26 cellular contexts compared by ENCODE assay signal in the genomic region with DNA sequence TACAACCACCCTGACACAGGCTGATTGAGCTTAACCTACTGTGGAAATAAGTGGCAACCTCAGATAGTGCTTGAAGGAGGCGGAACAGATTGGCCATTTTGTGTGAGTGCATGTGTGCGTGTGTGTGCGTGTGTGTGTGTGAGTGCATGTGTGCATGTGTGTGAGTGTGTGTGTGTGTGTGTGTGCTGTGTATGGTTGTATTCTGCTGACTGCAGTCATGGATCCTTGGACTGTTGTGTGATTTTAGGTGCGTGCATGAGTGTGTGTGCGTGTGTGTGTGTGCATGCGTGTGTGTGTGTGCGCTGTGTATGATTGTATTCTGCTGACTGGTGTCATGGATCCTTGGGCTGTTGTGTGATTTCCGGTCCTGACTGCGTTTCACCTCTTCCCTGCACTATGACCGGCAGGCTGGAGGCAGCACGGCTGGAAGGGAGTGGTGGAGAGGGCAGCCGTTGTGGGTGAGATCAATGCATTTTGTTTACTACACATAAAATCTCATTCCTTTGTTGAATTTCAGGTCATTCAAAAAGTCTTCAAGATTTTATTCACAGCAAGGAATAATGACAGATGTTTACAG. TPM values are rescaled to one million over a fixed set of nuclear protein-coding genes. Genes with fewer than 3 reads are reported as not detected.
DNase-seq lines count a peak whose midpoint lies in the region; ATAC-seq, FAIRE-seq and TF ChIP-seq lines count a peak whose summit lies in the region.
"Had no signal": no experiment of that assay in that cellular context is flagged by ENCODE, and none has a peak within 500 bp of the region (broad histone marks: within the 10 kb centered on the region; RNA-seq: fewer than 3 reads in every experiment).

No MANE protein-coding gene starts in this region.

- BruUV-seq in IMR-90 (replicated peaks; lab: Mats Ljungman, UMichigan) (no TSS peak), GM12878 (replicated peaks; lab: Mats Ljungman, UMichigan) (no TSS peak)

- H3K79me2 ChIP-seq in GM12878 (ENCODE audit: control insufficient read depth, insufficient read depth, low read length) = peaks cover 2% of the 10 kb centered on the region

- H4K8ac ChIP-seq in IMR-90 (ENCODE audit: low read depth in 2 of 2, low read length in 2 of 2) = peak overlapping the region in 1 of 2 experiments; percentile 15; a peak in 2 of 4 replicates

- H3K9ac ChIP-seq in IMR-90 (ENCODE audit: low read depth, low read length) (no peak overlapping the region), GM12878 (ENCODE audit: control insufficient read depth, insufficient read depth, low read length) (no peak overlapping the region)

- no peak overlapping the region for H3K56ac ChIP-seq in IMR-90 (ENCODE audit: extremely low read depth, insufficient read depth, low read length)

- no peak overlapping the region for H2AK5ac ChIP-seq in IMR-90 (ENCODE audit: low read depth, low read length)

- RAD21 ChIA-PET in GM12878 (lab: Charles Lee; ENCODE audit: unreplicated experiment) = no interaction called here

- H3K9me1 ChIP-seq in IMR-90 (ENCODE audit: insufficient read depth, low read length) = 0 out of 2 replicates have a peak, but pooled peaks cover 4% of the 10 kb centered on the region

- in situ Hi-C loops in IMR-90 (cut with MboI; ENCODE audit: low sequenced_read_pairs) (no loop called here), GM12878 (cut with MboI) (no loop called here)

- H3K18ac ChIP-seq in IMR-90 (ENCODE audit: low read depth, low read length) = no peak overlapping the region

- CTCF ChIA-PET in IMR-90 (lab: Yijun Ruan, JAX) = no interaction called here
- CTCF ChIA-PET in GM12878 (lab: Yijun Ruan, JAX) = interaction anchor here (1.1 kb wide), 1 partner anchor 145 kb away, joined by 5 read pairs; no protein-coding TSS in a partner anchor

- SMC1A ChIA-PET in GM12878 (lab: Charles Lee; ENCODE audit: uncharacterized antibody, unreplicated experiment) = no interaction called here

- H3K79me1 ChIP-seq in IMR-90 (ENCODE audit: low read depth in 1 of 2, low read length in 2 of 2) = peaks cover 12 to 18% of the 10 kb centered on the region in 2 experiments

- TF ChIP-seq EP300 in GM12878 (IDR thresholded peaks at IDR 0.05; ENCODE audit: borderline replicate concordance in 1 of 2, control insufficient read depth in 1 of 2, low read depth in 2 of 2, low read length in 2 of 2) = no peak

- no peak for TF ChIP-seq CTCF in IMR-90 (conservative IDR thresholded peaks at IDR 0.05; ENCODE audit: low read depth, low read length)
- TF ChIP-seq CTCF in GM12878 (IDR thresholded peaks at IDR 0.05 in 2 of 3, conservative IDR thresholded peaks at IDR 0.05 in 1 of 3; ENCODE audit: control insufficient read depth in 2 of 3, extremely low read depth in 1 of 3, insufficient read depth in 1 of 3, low read depth in 3 of 3, low read length in 3 of 3) = no peak
- no peak for TF ChIP-seq CTCF in BE2C (IDR thresholded peaks at IDR 0.05; ENCODE audit: low read depth, low read length)

- TF ChIP-seq POLR2A in IMR-90 (IDR thresholded peaks at IDR 0.05; ENCODE audit: low read depth, low read length) = no peak
- no peak for TF ChIP-seq POLR2A in GM12878 (IDR thresholded peaks at IDR 0.05; ENCODE audit: low read depth, low read length)

- H3K4me1 ChIP-seq in IMR-90 (ENCODE audit: control insufficient read depth, insufficient read depth, low read length) (peaks cover 4% of the 10 kb centered on the region), GM12878 (ENCODE audit: control insufficient read depth, insufficient read depth, low read length) (peaks cover 25% of the 10 kb centered on the region), BE2C (no peaks in the 10 kb centered on the region; the same call in 1 of the 2 replicates)

- H3K36me3 ChIP-seq in IMR-90 (ENCODE audit: control insufficient read depth, insufficient read depth, low read length) (no peaks in the 10 kb centered on the region), GM12878 (ENCODE audit: control insufficient read depth in 2 of 2, insufficient read depth in 2 of 2, low read length in 1 of 2) (no peaks in the 10 kb centered on the region), BE2C (no peaks in the 10 kb centered on the region)
- H3K36me3 ChIP-seq: brain microvascular endothelial cell, neutrophil had no signal

- H3K9me3 ChIP-seq in IMR-90 (ENCODE audit: control insufficient read depth, insufficient read depth, low read length) (no peaks in the 10 kb centered on the region), GM12878 (replicated peaks; ENCODE audit: control insufficient read depth, insufficient read depth, low read length) (no peaks in the 10 kb centered on the region), BE2C (no peaks in the 10 kb centered on the region)
- H3K9me3 ChIP-seq: neutrophil, thyroid gland had no signal

- dilution Hi-C loops in IMR-90 (cut with HindIII; ENCODE audit: low sequenced_read_pairs, unreplicated experiment) = no loop called here

- H4K91ac ChIP-seq in IMR-90 (ENCODE audit: insufficient read depth, low read depth, low read length) = no peak overlapping the region

- H2BK5ac ChIP-seq in IMR-90 (ENCODE audit: low read depth, low read length, poor library complexity, severe bottlenecking) = no peak overlapping the region

- POLR2A ChIA-PET in IMR-90 (lab: Charles Lee; ENCODE audit: unreplicated experiment) = no interaction called here
- POLR2A ChIA-PET in GM12878 (lab: Charles Lee) = no interaction called here

- H2AFZ ChIP-seq in IMR-90 (replicated peaks; ENCODE audit: low read length, poor library complexity) (peak overlapping the region; percentile 53), GM12878 (ENCODE audit: control insufficient read depth, low read depth, low read length) (no peak overlapping the region)

- peak overlapping the region; percentile 51 for H3K4ac ChIP-seq in IMR-90 (ENCODE audit: low read depth, low read length)

- H2BK15ac ChIP-seq in IMR-90 (ENCODE audit: low read depth, low read length) = no peak overlapping the region

- H4K5ac ChIP-seq in IMR-90 (ENCODE audit: low read depth, low read length) = no peak overlapping the region

- H2AK9ac ChIP-seq in IMR-90 (replicated peaks; ENCODE audit: low read depth, low read length, poor library complexity) = no peak overlapping the region

- H3K23ac ChIP-seq in IMR-90 (ENCODE audit: low read depth, low read length) = peak overlapping the region; percentile 85

- no peak overlapping the region for H2BK120ac ChIP-seq in IMR-90 (ENCODE audit: low read depth, low read length)

- FAIRE-seq in GM12878 (lab: Jason Lieb, UNC) = no peak
- FAIRE-seq: GM12892 had no signal

- no peak for TF ChIP-seq RAD21 in IMR-90 (IDR thresholded peaks at IDR 0.05; ENCODE audit: low read length)
- no peak for TF ChIP-seq RAD21 in GM12878 (IDR thresholded peaks at IDR 0.05; ENCODE audit: insufficient read depth, low read depth, low read length)

- H3K27me3 ChIP-seq in IMR-90 (ENCODE audit: control insufficient read depth, insufficient read depth, low read length) (no peaks in the 10 kb centered on the region), GM12878 (replicated peaks in 1 of 2; ENCODE audit: control insufficient read depth in 2 of 2, insufficient read depth in 2 of 2, low read length in 1 of 2) (no peaks in the 10 kb centered on the region), BE2C (no peaks in the 10 kb centered on the region)
- H3K27me3 ChIP-seq: brain microvascular endothelial cell, neutrophil, thyroid gland had no signal

- H4K20me1 ChIP-seq in IMR-90 (ENCODE audit: insufficient read depth, low read length) (no peaks in the 10 kb centered on the region), GM12878 (ENCODE audit: control insufficient read depth, insufficient read depth) (no peaks in the 10 kb centered on the region)

- H2BK20ac ChIP-seq in IMR-90 (ENCODE audit: low read depth, low read length) = no peak overlapping the region

- peak overlapping the region; percentile 48; the same call in 1 of the 2 replicates for H3K14ac ChIP-seq in IMR-90 (replicated peaks; ENCODE audit: low read depth, low read length)

- H3K4me2 ChIP-seq in IMR-90 (ENCODE audit: low read depth, low read length) (no peak overlapping the region), GM12878 (ENCODE audit: control insufficient read depth, insufficient read depth) (no peak overlapping the region)

- 71% methylated on average over 3 of the region's 12 CpGs; no CpG with 5 or more reads in 1 of the 2 experiments for WGBS in IMR-90 (ENCODE audit: extremely low coverage in 2 of 2, insufficient read length in 1 of 2), 2 experiments
- WGBS in GM12878 (ENCODE audit: insufficient coverage, insufficient replicate concordance, low lambda C conversion rate, missing lambda C conversion rate) = 90% methylated on average over 12 of the region's 12 CpGs

- DNase-seq in IMR-90 (peak; percentile 34), GM12878 (ENCODE audit: low read depth, low spot score) (no peak), left lobe of liver (ENCODE audit: low spot score) (no peak), posterior vena cava (ENCODE audit: low spot score) (peak; percentile 58), head of caudate nucleus (no peak), C1 segment of cervical spinal cord (lab: John Stamatoyannopoulos, UW) (no peak), BE2C (no peak)
- DNase-seq: activated CD4-positive, alpha-beta memory T cell treated with anti-CD3 and anti-CD28 coated beads for 36 hours; activated CD4-positive, CD25-positive, alpha-beta regulatory T cell; activated effector memory CD4-positive, alpha-beta T cell treated with Interleukin-2 at 50 U/mL for 16 hours; brain microvascular endothelial cell; CD8-positive, alpha-beta memory T cell; glutamatergic neuron; NCI-H1092 treated with DMSO at 0.1 percent for 48 hours; NCI-H2107; NCI-H510A; NK-92 treated with Interleukin-12 subunit alpha and Interleukin-12 subunit beta, amount 100 ng/mL, for 24 hours; RPMI8226; stimulated activated CD4-positive, alpha-beta T cell treated with anti-CD3 and anti-CD28 coated beads, Interleukin-4, amount 100 ng/mL, for 1 hour; stimulated activated naive CD8-positive, alpha-beta T cell treated with anti-CD3 and anti-CD28 coated beads, Interleukin-15, Interleukin-2, amounts not matched to agents 100 U/mL and 50 U/mL, for 24 hours; thyroid gland had no signal

- H3K4me3 ChIP-seq in IMR-90 (ENCODE audit: insufficient read depth, low read depth, low read length) (no peak overlapping the region), GM12878 (no peak overlapping the region), BE2C (ENCODE audit: low read depth, low read length) (no peak overlapping the region)
- H3K4me3 ChIP-seq: coronary artery, thyroid gland had no signal

- ATAC-seq in IMR-90 (ENCODE audit: low read depth) (peak; percentile 72), GM12878 (no peak), left lobe of liver (peak; percentile 79), HG03039 (IDR thresholded peaks at IDR 0.05; ENCODE audit: unreplicated experiment) (no peak)
- ATAC-seq: SK-N-SH treated with all-trans-retinoic acid at 6 μM for 48 hours; stimulated activated naive CD8-positive, alpha-beta T cell treated with anti-CD3 and anti-CD28 coated beads, Interleukin-15, Interleukin-2, amounts not matched to agents 100 U/mL and 50 U/mL, for 24 hours had no signal

- intact Hi-C loops in IMR-90 (cut with micrococcal nuclease) = loop anchor here (5.0 kb wide), 1 partner anchor 592 kb away; no protein-coding TSS in a partner anchor
- intact Hi-C loops in GM12878 (cut with micrococcal nuclease; ENCODE audit: unreplicated experiment) = loop anchor here (5.0 kb wide), 2 partner anchors 98 to 107 kb away; no protein-coding TSS in a partner anchor
- intact Hi-C loops in posterior vena cava (cut with DNase I) = loop anchor here in 1 of 2 donors (5.0 kb wide), 1 partner anchor 117 kb away; no protein-coding TSS in a partner anchor
- intact Hi-C loops in head of caudate nucleus (cut with DNase I) = loop anchor here (10.0 kb wide), 1 partner anchor 120 kb away; a partner anchor contains a TSS

- H3K27ac ChIP-seq in IMR-90 (ENCODE audit: insufficient read depth, low read length) = no peak overlapping the region
- H3K27ac ChIP-seq in GM12878 (ENCODE audit: control insufficient read depth, insufficient read depth) = no peak overlapping the region
- H3K27ac ChIP-seq: brain microvascular endothelial cell, coronary artery, neutrophil, thyroid gland had no signal

RNA-seq across cellular contexts. Expression of a gene that starts 6.3 kb away (rescaled TPM):
- total RNA-seq in IMR-90 (2012; rRNA removed) (5.0 and 6.7 TPM in 2 replicates), GM12878 (2014; rRNA removed) (3.7 and 4.3 TPM in 2 replicates), GM12878 (2014; rRNA removed; fragmentation: Illumina TruSeq; extraction: Trizol) (2.3 and 2.5 TPM in 2 replicates), GM12878 (2021) (7.9 and 8.1 TPM in 2 replicates), left lobe of liver (5.7 TPM), posterior vena cava (10 to 100 TPM; 14.6 to 19.1 TPM)
- polyA plus RNA-seq in IMR-90 (2012; rRNA removed) (6.3 and 8.1 TPM in 2 replicates), GM12878 (2011; rRNA removed) (2.8 and 3.7 TPM in 2 replicates), GM12878 (2014; fragmentation: Illumina TruSeq; extraction: Trizol) (3.0 and 3.1 TPM in 2 replicates), GM12878 (2014; fragmentation: Nextera tagmentation; extraction: Ambion mirVana) (under 1 TPM; 0.37 to 0.45 TPM), GM12878 (2014; rRNA removed) (5.6 and 6.1 TPM in 2 replicates), GM12878 (2016; fragmentation: Nextera tagmentation; extraction: Ambion mirVana) (1 to 10 TPM; 5.8 to 5.9 TPM)
- 3.9 and 16.6 TPM in 2 replicates for polyA plus RNA-seq in IMR-90 (2012; cell fraction: cytosol; rRNA removed)
- polyA plus RNA-seq in IMR-90 (2012; cell fraction: nucleus; rRNA removed; ENCODE audit: low replicate concordance) = 15.9 and 17.4 TPM in 2 replicates
- total RNA-seq in GM12878 (2013; cell fraction: nucleolus; rRNA removed) = 15.3 and 19.5 TPM in 2 replicates
- 0.75 TPM for polyA plus RNA-seq in GM12878 (2011; ENCODE audit: low read depth)
- polyA plus RNA-seq in GM12878 (2011; cell fraction: cytosol; rRNA removed) = 2.9 and 3.7 TPM in 2 replicates
- polyA plus RNA-seq in GM12878 (2011; cell fraction: nucleus; rRNA removed) = 13.7 and 15.4 TPM in 2 replicates
- 2.0 and 2.6 TPM in 2 replicates for polyA plus RNA-seq in GM12878 (2012)
- 2.5 and 4.9 TPM in 2 replicates for polyA minus RNA-seq in GM12878 (2011; rRNA and poly(A)+ RNA removed)
- polyA minus RNA-seq in GM12878 (2011; cell fraction: cytosol; rRNA and poly(A)+ RNA removed) = 1.1 and 3.7 TPM in 2 replicates
- polyA minus RNA-seq in GM12878 (2011; cell fraction: nucleus; rRNA and poly(A)+ RNA removed) = 3.4 and 6.5 TPM in 2 replicates
- 4.5 TPM for polyA plus RNA-seq in BE2C (2012; ENCODE audit: insufficient read depth, insufficient read length, low read depth)

RNA-seq across cellular contexts. Expression of a gene that starts 9.7 kb away (rescaled TPM):
- total RNA-seq in IMR-90 (2012; rRNA removed) (5.8 and 6.8 TPM in 2 replicates), GM12878 (2014; rRNA removed) (27.2 and 35.2 TPM in 2 replicates), GM12878 (2014; rRNA removed; fragmentation: Illumina TruSeq; extraction: Trizol) (4.1 and 5.2 TPM in 2 replicates), GM12878 (2021) (31.0 and 32.8 TPM in 2 replicates), left lobe of liver (15.6 TPM), posterior vena cava (10 to 100 TPM; 16.3 to 17.2 TPM)
- polyA plus RNA-seq in IMR-90 (2012; rRNA removed) (21.9 and 27.5 TPM in 2 replicates), GM12878 (2011; rRNA removed) (2.9 and 8.1 TPM in 2 replicates), GM12878 (2014; fragmentation: Illumina TruSeq; extraction: Trizol) (0.76 and 3.3 TPM in 2 replicates), GM12878 (2014; fragmentation: Nextera tagmentation; extraction: Ambion mirVana) (under 1 TPM; 0.13 to 0.68 TPM), GM12878 (2014; rRNA removed) (23.8 and 32.6 TPM in 2 replicates), GM12878 (2016; fragmentation: Nextera tagmentation; extraction: Ambion mirVana) (10 to 100 TPM; 43.6 to 53.3 TPM)
- polyA plus RNA-seq in IMR-90 (2012; cell fraction: cytosol; rRNA removed) = 19.5 and 22.3 TPM in 2 replicates
- 62.8 and 177 TPM in 2 replicates for polyA plus RNA-seq in IMR-90 (2012; cell fraction: nucleus; rRNA removed; ENCODE audit: low replicate concordance)
- 26.3 and 30.6 TPM in 2 replicates for total RNA-seq in GM12878 (2013; cell fraction: nucleolus; rRNA removed)
- 4.9 TPM for polyA plus RNA-seq in GM12878 (2011; ENCODE audit: low read depth)
- polyA plus RNA-seq in GM12878 (2011; cell fraction: cytosol; rRNA removed) = 13.5 and 22.0 TPM in 2 replicates
- polyA plus RNA-seq in GM12878 (2011; cell fraction: nucleus; rRNA removed) = 101 and 131 TPM in 2 replicates
- 16.8 and 17.2 TPM in 2 replicates for polyA plus RNA-seq in GM12878 (2012)
- polyA minus RNA-seq in GM12878 (2011; rRNA and poly(A)+ RNA removed) = 3.9 and 12.8 TPM in 2 replicates
- 9.5 and 9.9 TPM in 2 replicates for polyA minus RNA-seq in GM12878 (2011; cell fraction: cytosol; rRNA and poly(A)+ RNA removed)
- polyA minus RNA-seq in GM12878 (2011; cell fraction: nucleus; rRNA and poly(A)+ RNA removed) = 10.8 and 17.3 TPM in 2 replicates
- polyA plus RNA-seq in BE2C (2012; ENCODE audit: insufficient read depth, insufficient read length, low read depth) = 77.4 TPM

RNA-seq across cellular contexts. Expression of a gene that starts 45.5 kb away (rescaled TPM):
- total RNA-seq in IMR-90 (2012; rRNA removed) (1.4 and 1.8 TPM in 2 replicates), GM12878 (2014; rRNA removed) (0.11 and 0.68 TPM in 2 replicates), GM12878 (2014; rRNA removed; fragmentation: Illumina TruSeq; extraction: Trizol) (0.22 and 0.23 TPM in 2 replicates), GM12878 (2021) (0.62 and 0.80 TPM in 2 replicates), left lobe of liver (1.2 TPM), posterior vena cava (10 to 100 TPM; 15.2 to 16.5 TPM)
- polyA plus RNA-seq in IMR-90 (2012; rRNA removed) (5.1 and 5.3 TPM in 2 replicates), GM12878 (2011; rRNA removed) (0.33 and 0.43 TPM in 2 replicates), GM12878 (2014; fragmentation: Illumina TruSeq; extraction: Trizol) (0.15 TPM in 1 of 2 replicates, not detected in the other), GM12878 (2014; fragmentation: Nextera tagmentation; extraction: Ambion mirVana) (under 1 TPM; 0.09 to 0.18 TPM), GM12878 (2014; rRNA removed) (0.68 and 0.81 TPM in 2 replicates), GM12878 (2016; fragmentation: Nextera tagmentation; extraction: Ambion mirVana) (not detected)
- 3.8 and 5.3 TPM in 2 replicates for polyA plus RNA-seq in IMR-90 (2012; cell fraction: cytosol; rRNA removed)
- polyA plus RNA-seq in IMR-90 (2012; cell fraction: nucleus; rRNA removed; ENCODE audit: low replicate concordance) = 11.2 and 22.5 TPM in 2 replicates
- 6.2 and 7.0 TPM in 2 replicates for total RNA-seq in GM12878 (2013; cell fraction: nucleolus; rRNA removed)
- not detected for polyA plus RNA-seq in GM12878 (2011; ENCODE audit: low read depth)
- 0.48 and 0.51 TPM in 2 replicates for polyA plus RNA-seq in GM12878 (2011; cell fraction: cytosol; rRNA removed)
- polyA plus RNA-seq in GM12878 (2011; cell fraction: nucleus; rRNA removed) = 1.6 and 1.7 TPM in 2 replicates
- polyA plus RNA-seq in GM12878 (2012) = 0.15 and 0.35 TPM in 2 replicates
- 0.15 and 0.26 TPM in 2 replicates for polyA minus RNA-seq in GM12878 (2011; rRNA and poly(A)+ RNA removed)
- not detected in 2 replicates for polyA minus RNA-seq in GM12878 (2011; cell fraction: cytosol; rRNA and poly(A)+ RNA removed)
- 0.73 and 2.0 TPM in 2 replicates for polyA minus RNA-seq in GM12878 (2011; cell fraction: nucleus; rRNA and poly(A)+ RNA removed)
- polyA plus RNA-seq in BE2C (2012; ENCODE audit: insufficient read depth, insufficient read length, low read depth) = 1.6 TPM

Comparison
In these comparisons a context has a peak if more than half of its experiments do, and no peak if none do; other contexts are left out.
1. ATAC-seq: peak in IMR-90 (single experiment) and left lobe of liver (single experiment); none in GM12878 (single experiment) and HG03039 (single experiment).
2. DNase-seq: peak in IMR-90 (single experiment) and posterior vena cava (single experiment); none in GM12878 (single experiment), left lobe of liver (single experiment), head of caudate nucleus (0 of 42), C1 segment of cervical spinal cord (0 of 14) and BE2C (single experiment).